In the genomic region with DNA sequence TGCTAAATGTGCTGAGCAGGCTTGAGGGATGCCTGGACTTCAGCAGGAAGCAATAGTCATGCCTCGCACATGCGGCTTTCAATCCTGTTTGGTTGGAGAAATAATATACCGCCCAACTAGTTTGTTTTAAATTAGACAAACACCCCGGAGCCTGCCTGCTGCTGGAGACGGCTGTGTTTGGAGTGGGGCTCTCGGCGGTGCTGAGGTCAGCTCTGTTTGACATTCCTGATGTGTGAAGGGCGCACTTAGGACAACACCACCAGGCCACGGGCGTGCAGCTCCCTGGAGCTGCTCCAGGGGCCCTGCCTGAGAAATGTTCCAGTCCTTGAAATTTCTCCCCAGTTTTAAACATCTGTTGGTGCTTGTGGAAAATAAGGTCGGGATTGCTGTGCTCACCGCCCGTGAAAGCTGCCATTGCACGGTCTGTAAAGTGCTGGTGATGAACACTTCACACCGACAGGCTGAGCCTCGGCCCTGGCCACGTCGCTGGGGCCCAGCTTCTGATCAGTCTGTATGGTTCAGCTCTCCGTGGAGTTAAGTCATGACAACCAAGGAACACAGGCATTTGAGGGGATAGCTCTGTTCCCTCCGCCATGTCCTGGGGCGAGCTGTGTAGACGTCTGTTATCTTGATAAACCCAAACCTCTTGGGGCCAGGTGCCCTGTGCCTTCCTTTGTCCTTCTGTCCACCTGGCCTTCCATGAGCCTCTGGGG, we compare ENCODE assay signal across 8 cellular contexts.
A peak's percentile ranks its signal among the peaks of the same experiment; 100 is the strongest.
DNase-seq lines count a peak whose midpoint lies in the region; ATAC-seq and TF ChIP-seq lines count a peak whose summit lies in the region.
"Had no signal": no experiment of that assay in that cellular context is flagged by ENCODE, and none has a peak within 500 bp of the region (broad histone marks: within the 10 kb centered on the region; RNA-seq: fewer than 3 reads in every experiment).

No MANE protein-coding gene starts in this region.

- no peaks in the 10 kb centered on the region for H3K4me1 ChIP-seq in body of pancreas

- H3K27ac ChIP-seq in body of pancreas, result no peak overlapping the region

- TF ChIP-seq POLR2A in body of pancreas (IDR thresholded peaks at IDR 0.05) (no peak), erythroblast (IDR thresholded peaks at IDR 0.05; ENCODE audit: low read length) (no peak)

- peak overlapping the region; percentile 56 for H3K27ac Mint-ChIP-seq in stimulated activated effector memory CD8-positive, alpha-beta T cell treated with anti-CD3 and anti-CD28 coated beads, Interleukin-12 subunit alpha, Interleukin-12 subunit beta, amount 100 ng/mL, for 72 hours

- no peak overlapping the region for H3K4me3 Mint-ChIP-seq in stimulated activated effector memory CD8-positive, alpha-beta T cell treated with anti-CD3 and anti-CD28 coated beads, Interleukin-12 subunit alpha, Interleukin-12 subunit beta, amount 100 ng/mL, for 72 hours

- intact Hi-C loops in body of pancreas (cut with DNase I), result no loop called here

- WGBS in body of pancreas, 2 donors, result 53 to 60% methylated on average over 14 to 22 of the region's 22 CpGs

- ATAC-seq in body of pancreas, result no peak
- no peak for ATAC-seq in stimulated activated effector memory CD8-positive, alpha-beta T cell treated with anti-CD3 and anti-CD28 coated beads, Interleukin-12 subunit alpha, Interleukin-12 subunit beta, amount 100 ng/mL, for 72 hours

- H3K9me3 Mint-ChIP-seq in stimulated activated effector memory CD8-positive, alpha-beta T cell treated with anti-CD3 and anti-CD28 coated beads, Interleukin-12 subunit alpha, Interleukin-12 subunit beta, amount 100 ng/mL, for 72 hours, result peaks cover 11% of the 10 kb centered on the region

- H3K9me3 ChIP-seq in body of pancreas, result no peaks in the 10 kb centered on the region

- no peak overlapping the region for H3K4me3 ChIP-seq in body of pancreas

- no peaks in the 10 kb centered on the region for H3K36me3 Mint-ChIP-seq in stimulated activated effector memory CD8-positive, alpha-beta T cell treated with anti-CD3 and anti-CD28 coated beads, Interleukin-12 subunit alpha, Interleukin-12 subunit beta, amount 100 ng/mL, for 72 hours

- H3K36me3 ChIP-seq in body of pancreas (replicated peaks in 1 of 2; ENCODE audit: insufficient read depth in 1 of 2, low read depth in 2 of 2), result no peaks in the 10 kb centered on the region

- peaks cover 54% of the 10 kb centered on the region for H3K4me1 Mint-ChIP-seq in stimulated activated effector memory CD8-positive, alpha-beta T cell treated with anti-CD3 and anti-CD28 coated beads, Interleukin-12 subunit alpha, Interleukin-12 subunit beta, amount 100 ng/mL, for 72 hours

- H3K27me3 ChIP-seq in body of pancreas, result no peaks in the 10 kb centered on the region

- DNase-seq in HS-27A (ENCODE audit: low read depth), result peak; percentile 30
- peak in 3 of 4 donors; percentile 3 to 5 (median 5) for DNase-seq in body of pancreas
- peak; percentile 48 for DNase-seq in kidney glomerular epithelial cell (lab: John Stamatoyannopoulos, UW)
- peak; percentile 0 to 42 for DNase-seq in stimulated activated effector memory CD8-positive, alpha-beta T cell treated with anti-CD3 and anti-CD28 coated beads, Interleukin-12 subunit alpha, Interleukin-12 subunit beta, amount 100 ng/mL, for 72 hours (ENCODE audit: low spot score in 2 of 2)
- no peak for DNase-seq in T1000 (lab: John Stamatoyannopoulos, UW)
- no peak for DNase-seq in erythroblast (lab: John Stamatoyannopoulos, UW)
- no peak for DNase-seq in NAMALWA (ENCODE audit: low spot score)
- DNase-seq: stimulated activated CD4-positive, alpha-beta T cell treated with anti-CD3 and anti-CD28 coated beads, Interleukin-15, amount 100 ng/mL, for 24 hours had no signal

- TF ChIP-seq CTCF in body of pancreas (IDR thresholded peaks at IDR 0.05), result no peak

Comparison
In these comparisons a context has a peak if more than half of its experiments do, and no peak if none do; other contexts are left out.
1. DNase-seq: peak in HS-27A (single experiment), body of pancreas (3 of 4), kidney glomerular epithelial cell (single experiment) and stimulated activated effector memory CD8-positive, alpha-beta T cell treated with anti-CD3 and anti-CD28 coated beads, Interleukin-12 subunit alpha, Interleukin-12 subunit beta, amount 100 ng/mL, for 72 hours (2 of 2); none in T1000 (single experiment), erythroblast (0 of 2) and NAMALWA (single experiment).